ENCODE assay signal across 20 cellular contexts in genomic region chr2:183232161-183232865, GRCh38.
"Had no signal": no experiment of that assay in that cellular context is flagged by ENCODE, and none has a peak within 500 bp of the region (broad histone marks: within the 10 kb centered on the region; RNA-seq: fewer than 3 reads in every experiment).

No MANE protein-coding gene starts in this region.

- H3K27ac ChIP-seq: gastroesophageal sphincter, heart right ventricle, prostate gland, right lobe of liver, SK-N-MC, thyroid gland had no signal

- H3K27me3 ChIP-seq: gastroesophageal sphincter, heart right ventricle, right lobe of liver, thyroid gland had no signal

- H3K27ac Mint-ChIP-seq: activated B cell treated with CpG ODN at 0.5 μM for 24 hours; activated CD4-positive, alpha-beta memory T cell treated with anti-CD3 and anti-CD28 coated beads, Interleukin-2, amount 10 ng/mL, durations not matched to agents 7 days and 5 days; activated CD8-positive, alpha-beta memory T cell treated with anti-CD3 and anti-CD28 coated beads, Interleukin-2, amount 10 ng/mL, durations not matched to agents 7 days and 5 days; immature natural killer cell; naive thymus-derived CD8-positive, alpha-beta T cell; stimulated activated naive B cell treated with anti-CD40 and anti-IgM and Interleukin-4, amounts not matched to agents 10 μg/mL and 1 μg/mL and 100 μg/mL, for 72 hours; T-helper 2 cell treated with Interferon-gamma antibody and Interleukin-4, amounts not matched to agents 5 μg/mL and 100 μg/mL, for 36 hours had no signal

- DNase-seq: activated B cell treated with CpG ODN at 0.5 μM for 24 hours; activated CD4-positive, alpha-beta memory T cell treated with anti-CD3 and anti-CD28 coated beads, Interleukin-2, amount 10 ng/mL, durations not matched to agents 7 days and 5 days; activated CD4-positive, alpha-beta T cell treated with anti-CD3 and anti-CD28 coated beads for 48 hours; activated CD8-positive, alpha-beta memory T cell treated with anti-CD3 and anti-CD28 coated beads, Interleukin-2, amount 10 ng/mL, durations not matched to agents 7 days and 5 days; activated naive CD4-positive, alpha-beta T cell treated with Interleukin-2 at 50 U/mL for 16 hours; aorta; cerebellar nuclear complex; effector CD4-positive, alpha-beta T cell; heart right ventricle; immature natural killer cell; naive thymus-derived CD8-positive, alpha-beta T cell; right lobe of liver; stimulated activated CD4-positive, alpha-beta T cell treated with anti-CD3 and anti-CD28 coated beads, Interleukin-4, amount 100 ng/mL, for 24 hours; stimulated activated naive B cell treated with anti-CD40 and anti-IgM and Interleukin-4, amounts not matched to agents 10 μg/mL and 1 μg/mL and 100 μg/mL, for 72 hours; thyroid gland had no signal

- ATAC-seq: activated CD8-positive, alpha-beta memory T cell treated with anti-CD3 and anti-CD28 coated beads, Interleukin-2, amount 10 ng/mL, durations not matched to agents 7 days and 5 days; esophagus mucosa; gastroesophageal sphincter; heart right ventricle; naive thymus-derived CD8-positive, alpha-beta T cell; right lobe of liver; stimulated activated naive B cell treated with anti-CD40 and anti-IgM and Interleukin-4, amounts not matched to agents 10 μg/mL and 1 μg/mL and 100 μg/mL, for 72 hours had no signal

- H3K4me3 ChIP-seq: gastroesophageal sphincter, heart right ventricle, prostate gland, right lobe of liver, SK-N-MC, thyroid gland had no signal

- H3K27me3 Mint-ChIP-seq: activated B cell treated with CpG ODN at 0.5 μM for 24 hours; activated CD4-positive, alpha-beta memory T cell treated with anti-CD3 and anti-CD28 coated beads, Interleukin-2, amount 10 ng/mL, durations not matched to agents 7 days and 5 days; activated CD8-positive, alpha-beta memory T cell treated with anti-CD3 and anti-CD28 coated beads, Interleukin-2, amount 10 ng/mL, durations not matched to agents 7 days and 5 days; stimulated activated naive B cell treated with anti-CD40 and anti-IgM and Interleukin-4, amounts not matched to agents 10 μg/mL and 1 μg/mL and 100 μg/mL, for 72 hours had no signal

- H3K9me3 ChIP-seq: gastroesophageal sphincter, heart right ventricle, prostate gland, right lobe of liver, thyroid gland had no signal

- H3K4me1 Mint-ChIP-seq: activated B cell treated with CpG ODN at 0.5 μM for 24 hours; activated CD4-positive, alpha-beta memory T cell treated with anti-CD3 and anti-CD28 coated beads, Interleukin-2, amount 10 ng/mL, durations not matched to agents 7 days and 5 days; immature natural killer cell; naive thymus-derived CD8-positive, alpha-beta T cell had no signal

- H3K4me1 ChIP-seq: prostate gland, right lobe of liver, thyroid gland had no signal

- H3K36me3 Mint-ChIP-seq: activated CD8-positive, alpha-beta memory T cell treated with anti-CD3 and anti-CD28 coated beads, Interleukin-2, amount 10 ng/mL, durations not matched to agents 7 days and 5 days; immature natural killer cell had no signal

- H3K9me3 Mint-ChIP-seq: activated B cell treated with CpG ODN at 0.5 μM for 24 hours; activated CD4-positive, alpha-beta memory T cell treated with anti-CD3 and anti-CD28 coated beads, Interleukin-2, amount 10 ng/mL, durations not matched to agents 7 days and 5 days; T-helper 2 cell treated with Interferon-gamma antibody and Interleukin-4, amounts not matched to agents 5 μg/mL and 100 μg/mL, for 36 hours had no signal

- H3K4me3 Mint-ChIP-seq: activated B cell treated with CpG ODN at 0.5 μM for 24 hours; activated CD4-positive, alpha-beta memory T cell treated with anti-CD3 and anti-CD28 coated beads, Interleukin-2, amount 10 ng/mL, durations not matched to agents 7 days and 5 days; activated CD8-positive, alpha-beta memory T cell treated with anti-CD3 and anti-CD28 coated beads, Interleukin-2, amount 10 ng/mL, durations not matched to agents 7 days and 5 days; immature natural killer cell; naive thymus-derived CD8-positive, alpha-beta T cell; stimulated activated naive B cell treated with anti-CD40 and anti-IgM and Interleukin-4, amounts not matched to agents 10 μg/mL and 1 μg/mL and 100 μg/mL, for 72 hours; T-helper 2 cell treated with Interferon-gamma antibody and Interleukin-4, amounts not matched to agents 5 μg/mL and 100 μg/mL, for 36 hours had no signal

- H3K36me3 ChIP-seq: gastroesophageal sphincter, heart right ventricle, prostate gland, right lobe of liver, thyroid gland had no signal
